In genomic region chr11:5291207-5291838, GRCh38 we compare ENCODE assay signal across 9 cellular contexts. TPM values are rescaled to one million over a fixed set of nuclear protein-coding genes. Genes with fewer than 3 reads are reported as not detected.
DNase-seq lines count a peak whose midpoint lies in the region; ATAC-seq and FAIRE-seq lines count a peak whose summit lies in the region.
"Had no signal": no experiment of that assay in that cellular context is flagged by ENCODE, and none has a peak within 500 bp of the region (broad histone marks: within the 10 kb centered on the region; RNA-seq: fewer than 3 reads in every experiment).

No MANE protein-coding gene starts in this region.

- peak; percentile 11 for FAIRE-seq in GM19239 (lab: Jason Lieb, UNC)

- peak; percentile 98 for ATAC-seq in HG03103 (IDR thresholded peaks at IDR 0.05; ENCODE audit: low read depth, unreplicated experiment)

- DNase-seq in Caki2 (ENCODE audit: low read depth) (peak; percentile 30), GM19239 (ENCODE audit: insufficient read length, low spot score) (peak; percentile 25), RKO (ENCODE audit: low spot score) (peak; percentile 58), iPS DF 19.7 (ENCODE audit: low read depth, low spot score) (peak; percentile 23), superior temporal gyrus (ENCODE audit: extremely low spot score) (no peak), CD1c-positive myeloid dendritic cell (ENCODE audit: extremely low spot score) (no peak), GOT3 (lab: John Stamatoyannopoulos, UW) (no peak)

- in situ Hi-C loops in Caki2 (cut with HindIII; ENCODE audit: low pct_unique_long_range_greater_than_20kb, low sequenced_read_pairs): no loop called here

RNA-seq across cellular contexts. Expression of gene OR51B4, which starts 10.4 kb away (rescaled TPM):
- not detected in 2 replicates for total RNA-seq in Caki2 (2014; rRNA removed; shearing (Covaris generic); ENCODE audit: low replicate concordance)
- total RNA-seq: SJSA1 had no signal

RNA-seq across cellular contexts. Expression of gene HBE1, which starts 21.6 kb away (rescaled TPM):
- not detected in 2 replicates for total RNA-seq in Caki2 (2014; rRNA removed; shearing (Covaris generic); ENCODE audit: low replicate concordance)
- total RNA-seq: SJSA1 had no signal

RNA-seq across cellular contexts. Expression of gene OR51B2, which starts 32.8 kb away (rescaled TPM):
- total RNA-seq in Caki2 (2014; rRNA removed; shearing (Covaris generic); ENCODE audit: low replicate concordance): not detected in 2 replicates
- total RNA-seq: SJSA1 had no signal

RNA-seq across cellular contexts. Expression of gene HBG2, which starts 36.7 kb away (rescaled TPM):
- total RNA-seq in Caki2 (2014; rRNA removed; shearing (Covaris generic); ENCODE audit: low replicate concordance): not detected in 2 replicates
- total RNA-seq: SJSA1 had no signal

RNA-seq across cellular contexts. Expression of gene HBG1, which starts 41.7 kb away (rescaled TPM):
- not detected in 2 replicates for total RNA-seq in Caki2 (2014; rRNA removed; shearing (Covaris generic); ENCODE audit: low replicate concordance)
- total RNA-seq: SJSA1 had no signal

Comparison
In these comparisons a context has a peak if more than half of its experiments do, and no peak if none do; other contexts are left out.
1. DNase-seq: peak in Caki2 (single experiment), GM19239 (single experiment), RKO (single experiment) and iPS DF 19.7 (single experiment); none in superior temporal gyrus (single experiment), CD1c-positive myeloid dendritic cell (single experiment) and GOT3 (single experiment).